1 cellular context compared by ENCODE assay signal in genomic region chr16:88061346-88062110, GRCh38.
TF ChIP-seq lines count a peak whose summit lies in the region.

No MANE protein-coding gene starts in this region.

TF ChIP-seq in GM23338, 12 proteins besides CTCF, POLR2A, EP300 and RAD21:
- no peak for TF ChIP-seq ZNF462 (CRISPR knock-in tag; IDR thresholded peaks at IDR 0.05)
- TF ChIP-seq JUNB (IDR thresholded peaks at IDR 0.05; ENCODE audit: unreplicated experiment) = no peak
- no peak for TF ChIP-seq EZH2phosphoT487 (IDR thresholded peaks at IDR 0.05; ENCODE audit: unreplicated experiment)
- TF ChIP-seq, protein P1, sequence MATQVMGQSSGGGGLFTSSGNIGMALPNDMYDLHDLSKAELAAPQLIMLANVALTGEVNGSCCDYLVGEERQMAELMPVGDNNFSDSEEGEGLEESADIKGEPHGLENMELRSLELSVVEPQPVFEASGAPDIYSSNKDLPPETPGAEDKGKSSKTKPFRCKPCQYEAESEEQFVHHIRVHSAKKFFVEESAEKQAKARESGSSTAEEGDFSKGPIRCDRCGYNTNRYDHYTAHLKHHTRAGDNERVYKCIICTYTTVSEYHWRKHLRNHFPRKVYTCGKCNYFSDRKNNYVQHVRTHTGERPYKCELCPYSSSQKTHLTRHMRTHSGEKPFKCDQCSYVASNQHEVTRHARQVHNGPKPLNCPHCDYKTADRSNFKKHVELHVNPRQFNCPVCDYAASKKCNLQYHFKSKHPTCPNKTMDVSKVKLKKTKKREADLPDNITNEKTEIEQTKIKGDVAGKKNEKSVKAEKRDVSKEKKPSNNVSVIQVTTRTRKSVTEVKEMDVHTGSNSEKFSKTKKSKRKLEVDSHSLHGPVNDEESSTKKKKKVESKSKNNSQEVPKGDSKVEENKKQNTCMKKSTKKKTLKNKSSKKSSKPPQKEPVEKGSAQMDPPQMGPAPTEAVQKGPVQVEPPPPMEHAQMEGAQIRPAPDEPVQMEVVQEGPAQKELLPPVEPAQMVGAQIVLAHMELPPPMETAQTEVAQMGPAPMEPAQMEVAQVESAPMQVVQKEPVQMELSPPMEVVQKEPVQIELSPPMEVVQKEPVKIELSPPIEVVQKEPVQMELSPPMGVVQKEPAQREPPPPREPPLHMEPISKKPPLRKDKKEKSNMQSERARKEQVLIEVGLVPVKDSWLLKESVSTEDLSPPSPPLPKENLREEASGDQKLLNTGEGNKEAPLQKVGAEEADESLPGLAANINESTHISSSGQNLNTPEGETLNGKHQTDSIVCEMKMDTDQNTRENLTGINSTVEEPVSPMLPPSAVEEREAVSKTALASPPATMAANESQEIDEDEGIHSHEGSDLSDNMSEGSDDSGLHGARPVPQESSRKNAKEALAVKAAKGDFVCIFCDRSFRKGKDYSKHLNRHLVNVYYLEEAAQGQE (IDR thresholded peaks at IDR 0.05; ENCODE audit: unreplicated experiment) = no peak
- TF ChIP-seq NANOG (IDR thresholded peaks at IDR 0.05; ENCODE audit: borderline replicate concordance) = no peak
- no peak for TF ChIP-seq CREB1 (CRISPR knock-in tag; IDR thresholded peaks at IDR 0.05; ENCODE audit: low read depth)
- no peak for TF ChIP-seq POLR2AphosphoS5 (IDR thresholded peaks at IDR 0.05; ENCODE audit: low read depth)
- no peak for TF ChIP-seq STAT1 (IDR thresholded peaks at IDR 0.05; ENCODE audit: unreplicated experiment)
